ENCODE assay signal across 10 cellular contexts in the genomic region with DNA sequence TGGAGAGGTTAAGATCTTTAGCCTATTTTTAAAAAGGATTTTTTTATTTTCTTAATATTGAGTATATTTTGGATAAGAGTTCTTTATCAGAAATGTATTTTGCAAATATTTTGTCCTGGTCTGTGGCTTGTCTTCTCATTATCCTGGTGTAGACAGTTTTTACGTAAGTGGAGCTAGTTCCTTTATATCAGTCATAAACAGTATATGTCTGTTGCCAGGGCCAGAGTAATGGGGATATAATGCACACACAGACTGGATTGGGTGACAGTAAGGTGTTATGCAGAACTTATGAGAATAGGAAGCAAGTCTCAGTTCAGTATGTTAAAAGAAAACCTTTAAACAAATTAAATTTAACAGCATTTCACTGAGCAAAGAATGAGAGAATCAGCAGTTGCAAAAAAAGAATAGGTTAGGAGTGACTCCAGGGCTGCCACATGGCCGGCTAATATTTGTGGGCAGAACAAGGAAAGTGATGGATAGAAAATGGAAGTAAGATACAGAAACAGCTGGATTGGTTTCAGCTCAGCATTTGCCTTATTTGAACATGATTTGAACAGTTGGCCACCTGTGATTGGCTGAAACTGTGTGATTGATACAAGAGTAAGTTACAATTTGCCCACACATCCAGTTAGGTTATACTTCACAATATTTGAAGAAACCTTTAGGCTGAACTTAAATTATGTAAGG.
DNase-seq lines count a peak whose midpoint lies in the region; ATAC-seq lines count a peak whose summit lies in the region.
"Had no signal": no experiment of that assay in that cellular context is flagged by ENCODE, and none has a peak within 500 bp of the region (broad histone marks: within the 10 kb centered on the region; RNA-seq: fewer than 3 reads in every experiment).

No MANE protein-coding gene starts in this region.

- no peaks in the 10 kb centered on the region for H3K4me1 ChIP-seq in HAP-1

- in situ Hi-C loops in HAP-1 (cut with MboI; ENCODE audit: low sequenced_read_pairs): loop anchor here (10.0 kb wide), 2 partner anchors 172 to 242 kb away; no protein-coding TSS in a partner anchor

- DNase-seq in DMS153 (lab: John Stamatoyannopoulos, UW) (no peak), mucosa of gallbladder (ENCODE audit: low spot score) (no peak), posterior vena cava (ENCODE audit: low spot score) (no peak), HAP-1 (ENCODE audit: low spot score in 2 of 2) (no peak)
- DNase-seq: heart left ventricle, occipital lobe had no signal

- no peaks in the 10 kb centered on the region for H3K36me3 ChIP-seq in HAP-1 (replicated peaks)
- H3K36me3 ChIP-seq: heart left ventricle had no signal

- peaks cover 7% of the 10 kb centered on the region for H3K36me3 Mint-ChIP-seq in dendritic cell treated with granulocyte-macrophage colony-stimulating factor and Interleukin-4, amounts not matched to agents 40 ng/mL and 50 ng/mL, for 4 days (ENCODE audit: low read depth)

- peak overlapping the region; percentile 97 for H3K27ac Mint-ChIP-seq in dendritic cell treated with granulocyte-macrophage colony-stimulating factor and Interleukin-4, amounts not matched to agents 40 ng/mL and 50 ng/mL, for 4 days

- no peak overlapping the region for H3K4me3 ChIP-seq in HAP-1
- H3K4me3 ChIP-seq: heart left ventricle had no signal

- peaks cover 58% of the 10 kb centered on the region for H3K4me1 Mint-ChIP-seq in dendritic cell treated with granulocyte-macrophage colony-stimulating factor and Interleukin-4, amounts not matched to agents 40 ng/mL and 50 ng/mL, for 4 days (ENCODE audit: low read depth)

- H3K27me3 Mint-ChIP-seq in dendritic cell treated with granulocyte-macrophage colony-stimulating factor and Interleukin-4, amounts not matched to agents 40 ng/mL and 50 ng/mL, for 4 days: no peaks in the 10 kb centered on the region

- H3K27me3 ChIP-seq in HAP-1 (ENCODE audit: low read depth): no peaks in the 10 kb centered on the region; the same call in 1 of the 2 replicates

- no peak overlapping the region for H3K4me3 Mint-ChIP-seq in dendritic cell treated with granulocyte-macrophage colony-stimulating factor and Interleukin-4, amounts not matched to agents 40 ng/mL and 50 ng/mL, for 4 days

- ATAC-seq in GM18873 (IDR thresholded peaks at IDR 0.05; ENCODE audit: low FRiP score, unreplicated experiment) (peak; percentile 29), GM21528 (IDR thresholded peaks at IDR 0.05; ENCODE audit: low FRiP score, unreplicated experiment) (peak; percentile 49), HG03135 (IDR thresholded peaks at IDR 0.05; ENCODE audit: unreplicated experiment) (peak; percentile 35)

- intact Hi-C loops in dendritic cell treated with granulocyte-macrophage colony-stimulating factor and Interleukin-4, amounts not matched to agents 40 ng/mL and 50 ng/mL, for 4 days (cut with micrococcal nuclease): loop anchor here (1.0 kb wide), 1 partner anchor 11 kb away; no protein-coding TSS in a partner anchor
- intact Hi-C loops in posterior vena cava (cut with DNase I): loop anchor here in 1 of 2 donors (10.0 kb wide), 1 partner anchor 242 kb away; no protein-coding TSS in a partner anchor

- peaks cover 23% of the 10 kb centered on the region for H3K9me3 Mint-ChIP-seq in dendritic cell treated with granulocyte-macrophage colony-stimulating factor and Interleukin-4, amounts not matched to agents 40 ng/mL and 50 ng/mL, for 4 days

- no peaks in the 10 kb centered on the region for H3K9me3 ChIP-seq in HAP-1
- H3K9me3 ChIP-seq: heart left ventricle had no signal
